ENCODE assay signal across 19 cellular contexts in the genomic region with DNA sequence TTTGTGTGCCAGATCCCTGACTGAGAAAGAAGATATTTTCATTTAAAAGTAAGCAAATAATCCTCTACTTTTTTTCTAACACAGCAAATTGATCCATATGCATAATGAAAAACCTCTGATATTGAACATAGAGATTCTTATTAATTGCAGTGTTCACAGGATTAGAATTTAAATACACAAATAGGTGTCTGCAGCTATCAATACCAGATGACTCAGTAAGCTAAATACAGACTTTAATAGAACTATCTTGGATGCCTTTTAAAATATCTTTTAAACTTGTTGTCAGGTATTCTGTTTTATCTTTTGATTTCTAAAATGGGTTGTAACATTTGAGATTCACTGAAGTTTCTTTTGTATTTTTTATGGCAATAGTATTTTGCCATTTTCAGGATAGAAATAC. TPM values are rescaled to one million over a fixed set of nuclear protein-coding genes. Genes with fewer than 3 reads are reported as not detected.
DNase-seq lines count a peak whose midpoint lies in the region; ATAC-seq, FAIRE-seq and TF ChIP-seq lines count a peak whose summit lies in the region.
"Had no signal": no experiment of that assay in that cellular context is flagged by ENCODE, and none has a peak within 500 bp of the region (broad histone marks: within the 10 kb centered on the region; RNA-seq: fewer than 3 reads in every experiment).

No MANE protein-coding gene starts in this region.

- H3K27me3 Mint-ChIP-seq in CD8-positive, alpha-beta memory T cell: no peaks in the 10 kb centered on the region
- H3K27me3 Mint-ChIP-seq in activated T-helper 17 cell treated with anti-CD3 and anti-CD28 coated beads, Interleukin-2, amount 50 U/mL, for 72 hours: no peaks in the 10 kb centered on the region
- H3K27me3 Mint-ChIP-seq in naive thymus-derived CD4-positive, alpha-beta T cell: no peaks in the 10 kb centered on the region
- H3K27me3 Mint-ChIP-seq: CD4-positive, alpha-beta memory T cell had no signal

- in situ Hi-C loops in transverse colon (cut with MboI; ENCODE audit: low pct_ligation_motif_present in 1 of 4, low pct_unique_long_range_greater_than_20kb in 1 of 4, low sequenced_read_pairs in 3 of 4): no loop called here

- H3K9me3 ChIP-seq in CD8-positive, alpha-beta memory T cell (ENCODE audit: low read length): no peaks in the 10 kb centered on the region
- H3K9me3 ChIP-seq in naive thymus-derived CD4-positive, alpha-beta T cell (ENCODE audit: control insufficient read depth in 2 of 3, low read length in 3 of 3): no peaks in the 10 kb centered on the region
- H3K9me3 ChIP-seq in breast epithelium: no peaks in the 10 kb centered on the region
- H3K9me3 ChIP-seq in transverse colon: no peaks in the 10 kb centered on the region
- no peaks in the 10 kb centered on the region for H3K9me3 ChIP-seq in esophagus muscularis mucosa
- H3K9me3 ChIP-seq: Caco-2 had no signal

- intact Hi-C loops in naive thymus-derived CD4-positive, alpha-beta T cell (cut with micrococcal nuclease): loop anchor here in 1 of 2 donors (2.0 kb wide), 1 partner anchor 13 kb away; no protein-coding TSS in a partner anchor
- intact Hi-C loops in breast epithelium (cut with DNase I; ENCODE audit: low total_unique reads) (no loop called here), transverse colon (cut with DNase I; ENCODE audit: low total_unique reads) (no loop called here), esophagus muscularis mucosa (cut with DNase I) (no loop called here)

- TF ChIP-seq POLR2A in H54 (IDR thresholded peaks at IDR 0.05; ENCODE audit: low read depth, low read length): no peak
- no peak for TF ChIP-seq POLR2A in breast epithelium (IDR thresholded peaks at IDR 0.05)
- no peak for TF ChIP-seq POLR2A in transverse colon (IDR thresholded peaks at IDR 0.05)
- TF ChIP-seq POLR2A in esophagus muscularis mucosa (IDR thresholded peaks at IDR 0.05; ENCODE audit: low read depth): no peak

- DNase-seq in CD8-positive, alpha-beta memory T cell: no peak
- DNase-seq in H54 (ENCODE audit: insufficient read length, low spot score) (no peak), breast epithelium (ENCODE audit: low spot score in 2 of 2) (no peak), transverse colon (no peak), foreskin keratinocyte (no peak), esophagus muscularis mucosa (ENCODE audit: extremely low spot score) (no peak)
- DNase-seq in naive thymus-derived CD4-positive, alpha-beta T cell: no peak
- DNase-seq: C1 segment of cervical spinal cord; Caco-2; CD4-positive, alpha-beta memory T cell; DMS153; EL; GDM1; GOT3; H7; HCEC 1CT had no signal

- CTCF ChIA-PET in CD8-positive, alpha-beta memory T cell (lab: Charles Lee): no interaction called here
- CTCF ChIA-PET in naive thymus-derived CD4-positive, alpha-beta T cell (lab: Charles Lee): interaction anchor here (0.6 kb wide), 1 partner anchor 418 kb away, joined by 4 read pairs; no protein-coding TSS in a partner anchor

- peaks cover 0 to 2% (median 0%) of the 10 kb centered on the region in 5 donors for H3K9me3 Mint-ChIP-seq in CD8-positive, alpha-beta memory T cell
- H3K9me3 Mint-ChIP-seq in activated T-helper 17 cell treated with anti-CD3 and anti-CD28 coated beads, Interleukin-2, amount 50 U/mL, for 72 hours: no peaks in the 10 kb centered on the region
- H3K9me3 Mint-ChIP-seq in naive thymus-derived CD4-positive, alpha-beta T cell: peaks cover 0 to 9% (median 3%) of the 10 kb centered on the region in 11 donors

- H3K36me3 ChIP-seq in CD8-positive, alpha-beta memory T cell (ENCODE audit: insufficient read depth, low read length): no peaks in the 10 kb centered on the region
- H3K36me3 ChIP-seq in naive thymus-derived CD4-positive, alpha-beta T cell (ENCODE audit: control insufficient read depth in 2 of 3, insufficient read depth in 3 of 3, low read length in 3 of 3): no peaks in the 10 kb centered on the region
- no peaks in the 10 kb centered on the region for H3K36me3 ChIP-seq in breast epithelium
- H3K36me3 ChIP-seq in transverse colon: no peaks in the 10 kb centered on the region
- H3K36me3 ChIP-seq in esophagus muscularis mucosa: no peaks in the 10 kb centered on the region

- H3K27me3 ChIP-seq in CD8-positive, alpha-beta memory T cell (ENCODE audit: insufficient read depth, low read length, poor library complexity, severe bottlenecking): no peaks in the 10 kb centered on the region
- no peaks in the 10 kb centered on the region for H3K27me3 ChIP-seq in naive thymus-derived CD4-positive, alpha-beta T cell (ENCODE audit: control insufficient read depth in 2 of 2, insufficient read depth in 2 of 2, low read length in 2 of 2)
- H3K27me3 ChIP-seq in breast epithelium (no peaks in the 10 kb centered on the region), transverse colon (no peaks in the 10 kb centered on the region), foreskin keratinocyte (no peaks in the 10 kb centered on the region), esophagus muscularis mucosa (no peaks in the 10 kb centered on the region)

- H3K36me3 Mint-ChIP-seq in CD8-positive, alpha-beta memory T cell: peaks cover 2 to 5% (median 4%) of the 10 kb centered on the region in 3 donors
- H3K36me3 Mint-ChIP-seq in activated T-helper 17 cell treated with anti-CD3 and anti-CD28 coated beads, Interleukin-2, amount 50 U/mL, for 72 hours (ENCODE audit: low read depth): no peaks in the 10 kb centered on the region
- peaks cover 0 to 11% (median 5%) of the 10 kb centered on the region in 5 donors for H3K36me3 Mint-ChIP-seq in naive thymus-derived CD4-positive, alpha-beta T cell

- ATAC-seq in activated T-helper 17 cell treated with anti-CD3 and anti-CD28 coated beads, Interleukin-2, amount 50 U/mL, for 72 hours (replicated peaks): no peak
- no peak for ATAC-seq in naive thymus-derived CD4-positive, alpha-beta T cell
- no peak for ATAC-seq in foreskin keratinocyte

- TF ChIP-seq CTCF in breast epithelium (IDR thresholded peaks at IDR 0.05): no peak
- TF ChIP-seq CTCF in transverse colon (IDR thresholded peaks at IDR 0.05): no peak
- TF ChIP-seq CTCF in foreskin keratinocyte (conservative IDR thresholded peaks at IDR 0.05): no peak
- no peak for TF ChIP-seq CTCF in esophagus muscularis mucosa (IDR thresholded peaks at IDR 0.05)

- peak; percentile 68 for FAIRE-seq in H54 (lab: Jason Lieb, UNC)
- FAIRE-seq: GM12891, GM18507 had no signal

- no peak for TF ChIP-seq EP300 in transverse colon (IDR thresholded peaks at IDR 0.05; ENCODE audit: low read depth)
- TF ChIP-seq EP300 in esophagus muscularis mucosa (IDR thresholded peaks at IDR 0.05): no peak

- POLR2A ChIA-PET in CD8-positive, alpha-beta memory T cell (lab: Charles Lee): interaction anchor here (0.6 kb wide), 1 partner anchor 26 kb away, joined by 4 read pairs; no protein-coding TSS in a partner anchor
- POLR2A ChIA-PET in naive thymus-derived CD4-positive, alpha-beta T cell (lab: Charles Lee): no interaction called here

- H3K4me3 Mint-ChIP-seq in CD8-positive, alpha-beta memory T cell: peak overlapping the region in 4 of 7 donors; percentile 1 to 58 (median 12)
- H3K4me3 Mint-ChIP-seq in activated T-helper 17 cell treated with anti-CD3 and anti-CD28 coated beads, Interleukin-2, amount 50 U/mL, for 72 hours: no peak overlapping the region
- H3K4me3 Mint-ChIP-seq in naive thymus-derived CD4-positive, alpha-beta T cell: peak overlapping the region in 7 of 10 donors; percentile 4 to 69 (median 39)

- H3K4me1 ChIP-seq in CD8-positive, alpha-beta memory T cell (ENCODE audit: insufficient read depth, low read length): peaks cover 4% of the 10 kb centered on the region
- peaks cover 0 to 8% of the 10 kb centered on the region in 2 donors for H3K4me1 ChIP-seq in naive thymus-derived CD4-positive, alpha-beta T cell (ENCODE audit: control insufficient read depth in 2 of 2, insufficient read depth in 2 of 2, low read length in 2 of 2)
- H3K4me1 ChIP-seq in breast epithelium (no peaks in the 10 kb centered on the region), transverse colon (peaks cover 0 to 7% (median 5%) of the 10 kb centered on the region in 4 donors), foreskin keratinocyte (no peaks in the 10 kb centered on the region), esophagus muscularis mucosa (peaks cover 28 to 48% (median 40%) of the 10 kb centered on the region in 4 donors)
- H3K4me1 ChIP-seq: Caco-2 had no signal

- H3K27ac Mint-ChIP-seq in CD8-positive, alpha-beta memory T cell: peak overlapping the region in 1 of 8 donors; percentile 77
- peak overlapping the region; percentile 24 for H3K27ac Mint-ChIP-seq in activated T-helper 17 cell treated with anti-CD3 and anti-CD28 coated beads, Interleukin-2, amount 50 U/mL, for 72 hours
- H3K27ac Mint-ChIP-seq in naive thymus-derived CD4-positive, alpha-beta T cell: peak overlapping the region in 1 of 9 donors; percentile 43

- H3K4me1 Mint-ChIP-seq in CD8-positive, alpha-beta memory T cell: peaks cover 55 to 78% (median 76%) of the 10 kb centered on the region in 3 donors
- peaks cover 20% of the 10 kb centered on the region for H3K4me1 Mint-ChIP-seq in activated T-helper 17 cell treated with anti-CD3 and anti-CD28 coated beads, Interleukin-2, amount 50 U/mL, for 72 hours
- H3K4me1 Mint-ChIP-seq in naive thymus-derived CD4-positive, alpha-beta T cell: peaks cover 0 to 77% (median 62%) of the 10 kb centered on the region in 7 donors

- no peak overlapping the region for H3K27ac ChIP-seq in CD8-positive, alpha-beta memory T cell (ENCODE audit: low read depth, low read length)
- no peak overlapping the region for H3K27ac ChIP-seq in naive thymus-derived CD4-positive, alpha-beta T cell (ENCODE audit: low read depth, low read length)
- H3K27ac ChIP-seq in breast epithelium (no peak overlapping the region), transverse colon (no peak overlapping the region), foreskin keratinocyte (no peak overlapping the region), esophagus muscularis mucosa (replicated peaks in 1 of 4) (no peak overlapping the region)

- no peak overlapping the region for H3K4me3 ChIP-seq in CD8-positive, alpha-beta memory T cell (ENCODE audit: low read length)
- no peak overlapping the region for H3K4me3 ChIP-seq in naive thymus-derived CD4-positive, alpha-beta T cell (ENCODE audit: low read length)
- H3K4me3 ChIP-seq in breast epithelium: no peak overlapping the region
- H3K4me3 ChIP-seq in transverse colon: no peak overlapping the region
- H3K4me3 ChIP-seq in esophagus muscularis mucosa: no peak overlapping the region

RNA-seq across cellular contexts. Expression of gene NIPBL, which starts 43.1 kb away (rescaled TPM):
- total RNA-seq in CD8-positive, alpha-beta memory T cell: 10 to 100 TPM; 47.3 to 55.0 TPM
- polyA plus RNA-seq in CD8-positive, alpha-beta memory T cell: 36.4 TPM
- 10 to 100 TPM; 48.3 to 50.9 TPM for total RNA-seq in activated T-helper 17 cell treated with anti-CD3 and anti-CD28 coated beads, Interleukin-2, amount 50 U/mL, for 72 hours
- 100 to 1,000 TPM in 4 of 5 experiments, 10 to 100 TPM in 1; 68.9 to 123 (median 112) TPM for total RNA-seq in naive thymus-derived CD4-positive, alpha-beta T cell
- 10 to 100 TPM; 28.2 to 43.0 TPM for polyA plus RNA-seq in naive thymus-derived CD4-positive, alpha-beta T cell
- total RNA-seq in breast epithelium (100 to 1,000 TPM in 1 of 3 donors, 10 to 100 TPM in 2; 61.9 to 112 (median 69.2) TPM), transverse colon (10 to 100 TPM; 26.7 to 73.8 (median 64.4) TPM), foreskin keratinocyte (22.8 and 24.9 TPM in 2 replicates), esophagus muscularis mucosa (10 to 100 TPM; 38.9 to 50.3 (median 40.0) TPM)
- 7.4 and 7.8 TPM in 2 replicates for polyA plus RNA-seq in foreskin keratinocyte
